ENCODE assay signal across 1 cellular context in genomic region chr14:99659333-99659741, GRCh38.
TF ChIP-seq lines count a peak whose summit lies in the region.

No MANE protein-coding gene starts in this region.

TF ChIP-seq in WTC11, 78 proteins besides CTCF, POLR2A, EP300 and RAD21 (continued from another document):
- no peak for TF ChIP-seq EMX1 (CRISPR knock-in tag; IDR thresholded peaks at IDR 0.05)
- TF ChIP-seq ZNF423 (CRISPR knock-in tag; IDR thresholded peaks at IDR 0.05), result no peak
- no peak for TF ChIP-seq NFE2L1 (CRISPR knock-in tag; IDR thresholded peaks at IDR 0.05)
- TF ChIP-seq MAX (CRISPR knock-in tag; IDR thresholded peaks at IDR 0.05), result peak; percentile 71; the same call in 1 of the 2 replicates
- no peak for TF ChIP-seq E2F1 (CRISPR knock-in tag; IDR thresholded peaks at IDR 0.05)
- peak; percentile 71; the same call in 1 of the 2 replicates for TF ChIP-seq ZNF121 (CRISPR knock-in tag; IDR thresholded peaks at IDR 0.05)
- no peak for TF ChIP-seq STAT6 (CRISPR knock-in tag; conservative IDR thresholded peaks at IDR 0.05; ENCODE audit: low read depth)
- peak; percentile 72; the same call in 1 of the 2 replicates for TF ChIP-seq TP53 (CRISPR knock-in tag; IDR thresholded peaks at IDR 0.05)
- peak; percentile 48; the same call in 1 of the 2 replicates for TF ChIP-seq ETV6 (CRISPR knock-in tag; IDR thresholded peaks at IDR 0.05)
- peak; percentile 66; the same call in 1 of the 2 replicates for TF ChIP-seq FOXP4 (CRISPR knock-in tag; IDR thresholded peaks at IDR 0.05)
- TF ChIP-seq AFF4 (CRISPR knock-in tag; IDR thresholded peaks at IDR 0.05; ENCODE audit: borderline replicate concordance), result no peak
- TF ChIP-seq NFYB (CRISPR knock-in tag; conservative IDR thresholded peaks at IDR 0.05; ENCODE audit: low read depth), result peak; percentile 25; the same call in 1 of the 2 replicates
- TF ChIP-seq NR2C2 (CRISPR knock-in tag; IDR thresholded peaks at IDR 0.05), result peak; percentile 37; the same call in 1 of the 2 replicates
- 0 out of 2 replicates have a peak, but pooled peaks have one; percentile 45 for TF ChIP-seq FOXK1 (CRISPR knock-in tag; IDR thresholded peaks at IDR 0.05)
- TF ChIP-seq GRHL2 (CRISPR knock-in tag; IDR thresholded peaks at IDR 0.05; ENCODE audit: insufficient replicate concordance, severe bottlenecking), result no peak
- 0 out of 2 replicates have a peak, but pooled peaks have one; percentile 29 for TF ChIP-seq ATF2 (CRISPR knock-in tag; IDR thresholded peaks at IDR 0.05; ENCODE audit: borderline replicate concordance, low read depth)
- TF ChIP-seq OVOL2 (CRISPR knock-in tag; IDR thresholded peaks at IDR 0.05; ENCODE audit: borderline replicate concordance), result no peak
- no peak for TF ChIP-seq GTF2I (CRISPR knock-in tag; conservative IDR thresholded peaks at IDR 0.05)
